22 cellular contexts compared by ENCODE assay signal in the genomic region with DNA sequence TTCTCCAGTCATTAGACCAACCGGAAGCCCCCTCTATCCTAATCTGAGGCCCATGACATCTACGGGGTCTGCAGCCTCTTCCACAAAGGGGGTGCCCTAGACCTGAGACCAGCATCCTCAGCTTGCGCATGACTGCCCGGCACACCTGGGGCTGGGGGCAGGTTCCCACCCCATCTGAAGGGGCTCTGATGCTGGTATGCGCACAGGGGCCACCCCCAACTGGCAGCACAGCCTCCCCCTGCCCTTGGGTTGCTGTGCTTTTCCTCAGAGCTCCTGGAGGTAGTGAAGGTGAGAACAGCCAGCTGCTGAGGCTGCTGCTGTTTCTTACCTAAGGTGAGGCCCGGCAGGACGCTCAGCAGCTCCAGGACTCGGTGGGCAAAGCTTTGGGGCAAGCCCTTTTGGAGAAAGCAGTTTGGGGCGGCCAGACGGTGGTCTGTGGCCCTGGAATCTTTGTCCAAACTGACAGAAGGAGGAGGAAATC. TPM values are rescaled to one million over a fixed set of nuclear protein-coding genes. Genes with fewer than 3 reads are reported as not detected.
DNase-seq lines count a peak whose midpoint lies in the region; ATAC-seq and TF ChIP-seq lines count a peak whose summit lies in the region.
"Had no signal": no experiment of that assay in that cellular context is flagged by ENCODE, and none has a peak within 500 bp of the region (broad histone marks: within the 10 kb centered on the region; RNA-seq: fewer than 3 reads in every experiment).

No MANE protein-coding gene starts in this region.

- H3K27ac ChIP-seq in right atrium auricular region: no peak overlapping the region
- peak overlapping the region; percentile 92 for H3K27ac ChIP-seq in WERI-Rb-1
- H3K27ac ChIP-seq in lower lobe of right lung: no peak overlapping the region
- H3K27ac ChIP-seq in aorta (ENCODE audit: low read depth in 1 of 2, low read length in 2 of 2): no peak overlapping the region
- H3K27ac ChIP-seq: HL-60, SJCRH30 had no signal

- TF ChIP-seq CTCF in right atrium auricular region (IDR thresholded peaks at IDR 0.05) (no peak), WERI-Rb-1 (IDR thresholded peaks at IDR 0.05; ENCODE audit: low read depth, low read length) (no peak), lower lobe of right lung (IDR thresholded peaks at IDR 0.05) (no peak)

- H3K4me1 ChIP-seq in right atrium auricular region (no peaks in the 10 kb centered on the region), lower lobe of right lung (no peaks in the 10 kb centered on the region), aorta (ENCODE audit: control insufficient read depth in 1 of 2, insufficient read depth in 2 of 2, low read length in 2 of 2) (no peaks in the 10 kb centered on the region)
- H3K4me1 ChIP-seq: SJCRH30 had no signal

- intact Hi-C loops in left cardiac atrium (cut with DNase I): no loop called here
- intact Hi-C loops in lower lobe of right lung (cut with DNase I): no loop called here
- intact Hi-C loops in aorta (cut with DNase I): no loop called here

- H3K36me3 ChIP-seq in right atrium auricular region (peaks cover 10% of the 10 kb centered on the region), WERI-Rb-1 (peaks cover 26% of the 10 kb centered on the region), lower lobe of right lung (peaks cover 19% of the 10 kb centered on the region), aorta (ENCODE audit: control insufficient read depth in 1 of 2, insufficient read depth in 2 of 2, low read length in 1 of 2) (peaks cover 0 to 2% of the 10 kb centered on the region in 2 donors)

- 91 to 94% methylated on average over 10 of the region's 10 CpGs for WGBS in aorta, 2 donors

- H3K27me3 ChIP-seq in right atrium auricular region (no peaks in the 10 kb centered on the region), WERI-Rb-1 (ENCODE audit: insufficient read depth, low read depth, severe bottlenecking) (no peaks in the 10 kb centered on the region), lower lobe of right lung (ENCODE audit: low read depth) (no peaks in the 10 kb centered on the region), aorta (ENCODE audit: control insufficient read depth in 1 of 2, insufficient read depth in 2 of 2, low read length in 1 of 2) (no peaks in the 10 kb centered on the region)
- H3K27me3 ChIP-seq: SJCRH30 had no signal

- H3K9me3 ChIP-seq in right atrium auricular region: no peaks in the 10 kb centered on the region
- H3K9me3 ChIP-seq in WERI-Rb-1 (ENCODE audit: severe bottlenecking): peaks cover 5% of the 10 kb centered on the region
- no peaks in the 10 kb centered on the region for H3K9me3 ChIP-seq in lower lobe of right lung
- no peaks in the 10 kb centered on the region for H3K9me3 ChIP-seq in aorta (ENCODE audit: control insufficient read depth, low read length)

- DNase-seq in left cardiac atrium (peak; percentile 2), right atrium auricular region (ENCODE audit: low spot score) (no peak), WERI-Rb-1 (no peak), lower lobe of right lung (peak; percentile 10), aorta (peak; percentile 21 to 46), mesenteric fat pad (ENCODE audit: low spot score) (no peak)
- DNase-seq: AML-193; C1 segment of cervical spinal cord; CD8-positive, alpha-beta T cell; KG1; NCI-H1092 treated with DMSO at 0.1 percent for 48 hours; NCI-H1436 treated with DMSO at 0.1 percent for 48 hours; NCI-H1930; NCI-H2227 treated with DMSO at 0.1 percent for 48 hours; NCI-H510A; NCI-H748 treated with DMSO at 0.1 percent for 48 hours; SJCRH30 had no signal

- H3K4me3 ChIP-seq in right atrium auricular region: no peak overlapping the region
- H3K4me3 ChIP-seq in WERI-Rb-1 (ENCODE audit: low read depth, low read length): peak overlapping the region; percentile 30
- H3K4me3 ChIP-seq in lower lobe of right lung: no peak overlapping the region
- H3K4me3 ChIP-seq in aorta (ENCODE audit: low read length in 2 of 2): no peak overlapping the region
- H3K4me3 ChIP-seq: GM23338, SJCRH30 had no signal

- ATAC-seq in left cardiac atrium (no peak), lower lobe of right lung (no peak), aorta (ENCODE audit: low FRiP score) (no peak), GM18907 (IDR thresholded peaks at IDR 0.05; ENCODE audit: unreplicated experiment) (no peak)
- ATAC-seq: CD8-positive, alpha-beta T cell; GM23338; Panc1 had no signal

RNA-seq across cellular contexts. Expression of gene CPLX1, which starts 18.9 kb away (rescaled TPM):
- 1 to 10 TPM; 5.6 to 9.4 TPM for total RNA-seq in left cardiac atrium
- total RNA-seq in right atrium auricular region: 1 to 10 TPM in 1 of 2 donors, under 1 TPM in 1; 0.98 to 2.3 TPM
- total RNA-seq in lower lobe of right lung: 3.9 TPM
- 10 to 100 TPM in 1 of 2 donors, 1 to 10 TPM in 1; 5.2 to 13.7 TPM for total RNA-seq in aorta
- under 1 TPM; 0.13 to 0.50 TPM for polyA plus RNA-seq in aorta
- 3.0 TPM for total RNA-seq in mesenteric fat pad
- polyA plus RNA-seq: AG04450 had no signal

Comparison
In these comparisons a context has a peak if more than half of its experiments do, and no peak if none do; other contexts are left out.
1. DNase-seq: peak in left cardiac atrium (single experiment), lower lobe of right lung (single experiment) and aorta (2 of 2); none in right atrium auricular region (single experiment), WERI-Rb-1 (single experiment) and mesenteric fat pad (single experiment).